In genomic region chr15:29128671-29129070, GRCh38 we compare ENCODE assay signal across 21 cellular contexts.
"Had no signal": no experiment of that assay in that cellular context is flagged by ENCODE, and none has a peak within 500 bp of the region (broad histone marks: within the 10 kb centered on the region; RNA-seq: fewer than 3 reads in every experiment).

No MANE protein-coding gene starts in this region.

- H3K4me3 Mint-ChIP-seq: immature natural killer cell; naive thymus-derived CD8-positive, alpha-beta T cell; neural crest cell; stimulated activated effector memory CD8-positive, alpha-beta T cell treated with anti-CD3 and anti-CD28 coated beads, Interleukin-12 subunit alpha, Interleukin-12 subunit beta, amount 100 ng/mL, for 72 hours had no signal

- H3K4me1 Mint-ChIP-seq: immature natural killer cell; stimulated activated effector memory CD8-positive, alpha-beta T cell treated with anti-CD3 and anti-CD28 coated beads, Interleukin-12 subunit alpha, Interleukin-12 subunit beta, amount 100 ng/mL, for 72 hours had no signal

- H3K9me3 ChIP-seq: esophagus squamous epithelium, gastroesophageal sphincter, left ventricle myocardium inferior, ovary, right atrium auricular region, suprapubic skin, thyroid gland, upper lobe of left lung, uterus had no signal

- H3K27ac Mint-ChIP-seq: immature natural killer cell; stimulated activated effector memory CD8-positive, alpha-beta T cell treated with anti-CD3 and anti-CD28 coated beads, Interleukin-12 subunit alpha, Interleukin-12 subunit beta, amount 100 ng/mL, for 72 hours had no signal

- H3K36me3 Mint-ChIP-seq: immature natural killer cell; naive thymus-derived CD8-positive, alpha-beta T cell; stimulated activated effector memory CD8-positive, alpha-beta T cell treated with anti-CD3 and anti-CD28 coated beads, Interleukin-12 subunit alpha, Interleukin-12 subunit beta, amount 100 ng/mL, for 72 hours had no signal

- ATAC-seq: gastroesophageal sphincter; left cardiac atrium; naive thymus-derived CD8-positive, alpha-beta T cell; stimulated activated effector memory CD8-positive, alpha-beta T cell treated with anti-CD3 and anti-CD28 coated beads, Interleukin-12 subunit alpha, Interleukin-12 subunit beta, amount 100 ng/mL, for 72 hours; stimulated activated naive CD8-positive, alpha-beta T cell treated with anti-CD3 and anti-CD28 coated beads, Interleukin-15, Interleukin-2, amounts not matched to agents 100 U/mL and 50 U/mL, for 24 hours had no signal

- H3K4me1 ChIP-seq: esophagus squamous epithelium, gastroesophageal sphincter, left ventricle myocardium inferior, right atrium auricular region, suprapubic skin, thyroid gland, upper lobe of left lung, uterus had no signal

- H3K36me3 ChIP-seq: esophagus squamous epithelium, gastroesophageal sphincter, left ventricle myocardium inferior, ovary, right atrium auricular region, suprapubic skin, thyroid gland, upper lobe of left lung, uterus had no signal

- H3K27ac ChIP-seq: esophagus squamous epithelium, gastroesophageal sphincter, left ventricle myocardium inferior, ovary, right atrium auricular region, suprapubic skin, thyroid gland, upper lobe of left lung, uterus had no signal

- DNase-seq: effector memory CD4-positive, alpha-beta T cell; esophagus squamous epithelium; foreskin fibroblast; immature natural killer cell; left ventricle myocardium inferior; mesendoderm; small intestine; stimulated activated CD4-positive, alpha-beta T cell treated with anti-CD3 and anti-CD28 coated beads, Interleukin-4, amount 100 ng/mL, for 1 hour; stimulated activated CD8-positive, alpha-beta memory T cell treated with anti-CD3 and anti-CD28 coated beads, Interleukin-4, amount 100 ng/mL, for 48 hours; stimulated activated naive CD8-positive, alpha-beta T cell treated with anti-CD3 and anti-CD28 coated beads, Interleukin-15, Interleukin-2, amounts not matched to agents 100 U/mL and 50 U/mL, for 24 hours; thyroid gland; upper lobe of left lung; uterus had no signal

- H3K27me3 ChIP-seq: ovary, right atrium auricular region, thyroid gland, upper lobe of left lung, uterus had no signal

- H3K9me3 Mint-ChIP-seq: immature natural killer cell; neural crest cell; stimulated activated effector memory CD8-positive, alpha-beta T cell treated with anti-CD3 and anti-CD28 coated beads, Interleukin-12 subunit alpha, Interleukin-12 subunit beta, amount 100 ng/mL, for 72 hours had no signal

- H3K4me3 ChIP-seq: esophagus squamous epithelium, gastroesophageal sphincter, left ventricle myocardium inferior, ovary, right atrium auricular region, suprapubic skin, thyroid gland, upper lobe of left lung, uterus had no signal
